In genomic region chr7:100719523-100720319, GRCh38 we compare ENCODE assay signal across 1 cellular context.
TF ChIP-seq lines count a peak whose summit lies in the region.

No MANE protein-coding gene starts in this region.

TF ChIP-seq in HepG2, 621 proteins besides CTCF, POLR2A, EP300 and RAD21 (continued from another document and continues in another):
- TF ChIP-seq ZNF362 (CRISPR knock-in tag; IDR thresholded peaks at IDR 0.05; ENCODE audit: borderline replicate concordance) (peak; percentile 93), SMYD3 (CRISPR knock-in tag; IDR thresholded peaks at IDR 0.05) (0 out of 2 replicates have a peak, but pooled peaks have one; percentile 34), ZBTB33 (CRISPR knock-in tag; IDR thresholded peaks at IDR 0.05) (no peak), SAP130 (CRISPR knock-in tag; IDR thresholded peaks at IDR 0.05; ENCODE audit: low read depth) (peak; percentile 69), MYNN (CRISPR knock-in tag; IDR thresholded peaks at IDR 0.05; ENCODE audit: low read depth) (no peak), NFKBIZ (CRISPR knock-in tag; IDR thresholded peaks at IDR 0.05) (no peak), TARDBP (CRISPR knock-in tag; IDR thresholded peaks at IDR 0.05) (peak; percentile 82), HIC2 (CRISPR knock-in tag; IDR thresholded peaks at IDR 0.05; ENCODE audit: low read depth) (no peak), PTBP1 (IDR thresholded peaks at IDR 0.05; ENCODE audit: low read depth, low read length, poor library complexity, severe bottlenecking) (no peak), ZNF337 (CRISPR knock-in tag; IDR thresholded peaks at IDR 0.05; ENCODE audit: borderline replicate concordance, low read depth) (no peak), AHDC1 (CRISPR knock-in tag; IDR thresholded peaks at IDR 0.05; ENCODE audit: borderline replicate concordance) (0 out of 2 replicates have a peak, but pooled peaks have one; percentile 51), TEAD3 (CRISPR knock-in tag; optimal IDR thresholded peaks at IDR 0.05; ENCODE audit: borderline replicate concordance) (peak; percentile 34), RXRB (CRISPR knock-in tag; IDR thresholded peaks at IDR 0.05; ENCODE audit: borderline replicate concordance) (peak; percentile 74), ZNF605 (CRISPR knock-in tag; IDR thresholded peaks at IDR 0.05) (no peak), ZKSCAN1 (IDR thresholded peaks at IDR 0.05; ENCODE audit: low read length) (no peak), ISL2 (CRISPR knock-in tag; IDR thresholded peaks at IDR 0.05) (peak; percentile 46; the same call in 1 of the 2 replicates), ZNF850 (CRISPR knock-in tag; conservative IDR thresholded peaks at IDR 0.05) (no peak), ZNF20 (CRISPR knock-in tag; IDR thresholded peaks at IDR 0.05) (no peak), SKIL (CRISPR knock-in tag; IDR thresholded peaks at IDR 0.05; ENCODE audit: borderline replicate concordance) (peak; percentile 78), ZNF281 (CRISPR knock-in tag; IDR thresholded peaks at IDR 0.05; ENCODE audit: borderline replicate concordance) (peak; percentile 90), ZNF354B (CRISPR knock-in tag; IDR thresholded peaks at IDR 0.05) (no peak)
- TF ChIP-seq, protein P1, sequence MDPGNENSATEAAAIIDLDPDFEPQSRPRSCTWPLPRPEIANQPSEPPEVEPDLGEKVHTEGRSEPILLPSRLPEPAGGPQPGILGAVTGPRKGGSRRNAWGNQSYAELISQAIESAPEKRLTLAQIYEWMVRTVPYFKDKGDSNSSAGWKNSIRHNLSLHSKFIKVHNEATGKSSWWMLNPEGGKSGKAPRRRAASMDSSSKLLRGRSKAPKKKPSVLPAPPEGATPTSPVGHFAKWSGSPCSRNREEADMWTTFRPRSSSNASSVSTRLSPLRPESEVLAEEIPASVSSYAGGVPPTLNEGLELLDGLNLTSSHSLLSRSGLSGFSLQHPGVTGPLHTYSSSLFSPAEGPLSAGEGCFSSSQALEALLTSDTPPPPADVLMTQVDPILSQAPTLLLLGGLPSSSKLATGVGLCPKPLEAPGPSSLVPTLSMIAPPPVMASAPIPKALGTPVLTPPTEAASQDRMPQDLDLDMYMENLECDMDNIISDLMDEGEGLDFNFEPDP (CRISPR knock-in tag; conservative IDR thresholded peaks at IDR 0.05) = 0 out of 2 replicates have a peak, but pooled peaks have one; percentile 24
- TF ChIP-seq, protein P2, sequence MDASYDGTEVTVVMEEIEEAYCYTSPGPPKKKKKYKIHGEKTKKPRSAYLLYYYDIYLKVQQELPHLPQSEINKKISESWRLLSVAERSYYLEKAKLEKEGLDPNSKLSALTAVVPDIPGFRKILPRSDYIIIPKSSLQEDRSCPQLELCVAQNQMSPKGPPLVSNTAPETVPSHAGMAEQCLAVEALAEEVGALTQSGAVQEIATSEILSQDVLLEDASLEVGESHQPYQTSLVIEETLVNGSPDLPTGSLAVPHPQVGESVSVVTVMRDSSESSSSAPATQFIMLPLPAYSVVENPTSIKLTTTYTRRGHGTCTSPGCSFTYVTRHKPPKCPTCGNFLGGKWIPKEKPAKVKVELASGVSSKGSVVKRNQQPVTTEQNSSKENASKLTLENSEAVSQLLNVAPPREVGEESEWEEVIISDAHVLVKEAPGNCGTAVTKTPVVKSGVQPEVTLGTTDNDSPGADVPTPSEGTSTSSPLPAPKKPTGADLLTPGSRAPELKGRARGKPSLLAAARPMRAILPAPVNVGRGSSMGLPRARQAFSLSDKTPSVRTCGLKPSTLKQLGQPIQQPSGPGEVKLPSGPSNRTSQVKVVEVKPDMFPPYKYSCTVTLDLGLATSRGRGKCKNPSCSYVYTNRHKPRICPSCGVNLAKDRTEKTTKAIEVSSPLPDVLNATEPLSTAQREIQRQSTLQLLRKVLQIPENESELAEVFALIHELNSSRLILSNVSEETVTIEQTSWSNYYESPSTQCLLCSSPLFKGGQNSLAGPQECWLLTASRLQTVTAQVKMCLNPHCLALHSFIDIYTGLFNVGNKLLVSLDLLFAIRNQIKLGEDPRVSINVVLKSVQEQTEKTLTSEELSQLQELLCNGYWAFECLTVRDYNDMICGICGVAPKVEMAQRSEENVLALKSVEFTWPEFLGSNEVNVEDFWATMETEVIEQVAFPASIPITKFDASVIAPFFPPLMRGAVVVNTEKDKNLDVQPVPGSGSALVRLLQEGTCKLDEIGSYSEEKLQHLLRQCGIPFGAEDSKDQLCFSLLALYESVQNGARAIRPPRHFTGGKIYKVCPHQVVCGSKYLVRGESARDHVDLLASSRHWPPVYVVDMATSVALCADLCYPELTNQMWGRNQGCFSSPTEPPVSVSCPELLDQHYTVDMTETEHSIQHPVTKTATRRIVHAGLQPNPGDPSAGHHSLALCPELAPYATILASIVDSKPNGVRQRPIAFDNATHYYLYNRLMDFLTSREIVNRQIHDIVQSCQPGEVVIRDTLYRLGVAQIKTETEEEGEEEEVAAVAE (CRISPR knock-in tag; IDR thresholded peaks at IDR 0.05; ENCODE audit: borderline replicate concordance) = peak; percentile 24; the same call in 1 of the 2 replicates
- TF ChIP-seq, protein P3, sequence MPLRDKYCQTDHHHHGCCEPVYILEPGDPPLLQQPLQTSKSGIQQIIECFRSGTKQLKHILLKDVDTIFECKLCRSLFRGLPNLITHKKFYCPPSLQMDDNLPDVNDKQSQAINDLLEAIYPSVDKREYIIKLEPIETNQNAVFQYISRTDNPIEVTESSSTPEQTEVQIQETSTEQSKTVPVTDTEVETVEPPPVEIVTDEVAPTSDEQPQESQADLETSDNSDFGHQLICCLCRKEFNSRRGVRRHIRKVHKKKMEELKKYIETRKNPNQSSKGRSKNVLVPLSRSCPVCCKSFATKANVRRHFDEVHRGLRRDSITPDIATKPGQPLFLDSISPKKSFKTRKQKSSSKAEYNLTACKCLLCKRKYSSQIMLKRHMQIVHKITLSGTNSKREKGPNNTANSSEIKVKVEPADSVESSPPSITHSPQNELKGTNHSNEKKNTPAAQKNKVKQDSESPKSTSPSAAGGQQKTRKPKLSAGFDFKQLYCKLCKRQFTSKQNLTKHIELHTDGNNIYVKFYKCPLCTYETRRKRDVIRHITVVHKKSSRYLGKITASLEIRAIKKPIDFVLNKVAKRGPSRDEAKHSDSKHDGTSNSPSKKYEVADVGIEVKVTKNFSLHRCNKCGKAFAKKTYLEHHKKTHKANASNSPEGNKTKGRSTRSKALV (CRISPR knock-in tag; IDR thresholded peaks at IDR 0.05) = no peak
